9 cellular contexts compared by ENCODE assay signal in genomic region chr18:72652990-72653593, GRCh38.
DNase-seq lines count a peak whose midpoint lies in the region; ATAC-seq, FAIRE-seq and TF ChIP-seq lines count a peak whose summit lies in the region.
"Had no signal": no experiment of that assay in that cellular context is flagged by ENCODE, and none has a peak within 500 bp of the region (broad histone marks: within the 10 kb centered on the region; RNA-seq: fewer than 3 reads in every experiment).

No MANE protein-coding gene starts in this region.

- no peaks in the 10 kb centered on the region for H3K36me3 ChIP-seq in astrocyte (ENCODE audit: insufficient read depth, low read length)
- H3K36me3 ChIP-seq in mucosa of descending colon (ENCODE audit: low read depth): no peaks in the 10 kb centered on the region
- H3K36me3 ChIP-seq in psoas muscle (ENCODE audit: insufficient read depth in 1 of 2, low read depth in 1 of 2): no peaks in the 10 kb centered on the region
- H3K36me3 ChIP-seq: SJSA1 had no signal

- H3K27me3 Mint-ChIP-seq in astrocyte (ENCODE audit: low read depth, unreplicated experiment): no peaks in the 10 kb centered on the region

- H3K9me3 ChIP-seq in astrocyte (ENCODE audit: insufficient read depth, low read depth, low read length): no peaks in the 10 kb centered on the region
- no peaks in the 10 kb centered on the region for H3K9me3 ChIP-seq in mucosa of descending colon
- no peaks in the 10 kb centered on the region for H3K9me3 ChIP-seq in psoas muscle
- H3K9me3 ChIP-seq: SJSA1 had no signal

- no peak overlapping the region for H2AFZ ChIP-seq in astrocyte (ENCODE audit: low read depth, low read length)

- no peaks in the 10 kb centered on the region for H3K79me2 ChIP-seq in astrocyte (ENCODE audit: insufficient read depth, low read length)

- TF ChIP-seq CTCF in astrocyte (IDR thresholded peaks at IDR 0.05; ENCODE audit: insufficient read depth, low read depth, low read length): peak; percentile 48
- no peak for TF ChIP-seq CTCF in mucosa of descending colon (IDR thresholded peaks at IDR 0.05)
- TF ChIP-seq CTCF in psoas muscle (IDR thresholded peaks at IDR 0.05): no peak

- no peak for FAIRE-seq in astrocyte (lab: Jason Lieb, UNC)

- no peaks in the 10 kb centered on the region for H3K27me3 ChIP-seq in astrocyte (ENCODE audit: insufficient read depth, low read length)
- no peaks in the 10 kb centered on the region for H3K27me3 ChIP-seq in psoas muscle (ENCODE audit: insufficient read depth in 3 of 3, low read length in 2 of 3)
- H3K27me3 ChIP-seq: SJSA1 had no signal

- no peaks in the 10 kb centered on the region for H3K9me3 Mint-ChIP-seq in astrocyte (ENCODE audit: unreplicated experiment)

- no peaks in the 10 kb centered on the region for H3K36me3 Mint-ChIP-seq in astrocyte (ENCODE audit: low read depth, unreplicated experiment)

- intact Hi-C loops in mucosa of descending colon (cut with DNase I, micrococcal nuclease): no loop called here
- intact Hi-C loops in psoas muscle (cut with DNase I): no loop called here

- H3K9ac ChIP-seq in astrocyte (ENCODE audit: low read length): no peak overlapping the region

- no peaks in the 10 kb centered on the region for H4K20me1 ChIP-seq in astrocyte (ENCODE audit: insufficient read depth, low read length)

- no peaks in the 10 kb centered on the region for H3K4me1 Mint-ChIP-seq in astrocyte (ENCODE audit: low read depth, unreplicated experiment)

- ATAC-seq in GM18870 (IDR thresholded peaks at IDR 0.05; ENCODE audit: unreplicated experiment): peak; percentile 98
- peak; percentile 96 for ATAC-seq in HG03025 (IDR thresholded peaks at IDR 0.05; ENCODE audit: low FRiP score, unreplicated experiment)
- ATAC-seq in mucosa of descending colon: peak; percentile 48
- ATAC-seq in psoas muscle: no peak

- H3K4me1 ChIP-seq in astrocyte (ENCODE audit: insufficient read depth, low read length): no peaks in the 10 kb centered on the region
- H3K4me1 ChIP-seq in mucosa of descending colon (ENCODE audit: low read depth): no peaks in the 10 kb centered on the region
- H3K4me1 ChIP-seq in psoas muscle: no peaks in the 10 kb centered on the region
- H3K4me1 ChIP-seq: SJSA1 had no signal

- no peak overlapping the region for H3K27ac Mint-ChIP-seq in astrocyte (ENCODE audit: unreplicated experiment)

- H3K27ac ChIP-seq in astrocyte (ENCODE audit: low read depth, low read length): no peak overlapping the region
- no peak overlapping the region for H3K27ac ChIP-seq in psoas muscle
- H3K27ac ChIP-seq: SJSA1 had no signal

- DNase-seq in COLO668 (lab: John Stamatoyannopoulos, UW; ENCODE audit: unreplicated experiment) (peak; percentile 50), NCI-H226 (peak; percentile 18), astrocyte (ENCODE audit: low read depth) (no peak), mucosa of descending colon (peak in 2 of 3 donors; percentile 40 to 73), epidermal melanocyte (ENCODE audit: insufficient read length, low spot score) (no peak), psoas muscle (no peak)

- H3K4me2 ChIP-seq in astrocyte (ENCODE audit: low read length): no peak overlapping the region

- H3K4me3 Mint-ChIP-seq in astrocyte (ENCODE audit: unreplicated experiment): no peak overlapping the region

- H3K4me3 ChIP-seq in astrocyte (ENCODE audit: insufficient read depth, low read depth, low read length): no peak overlapping the region
- no peak overlapping the region for H3K4me3 ChIP-seq in mucosa of descending colon
- H3K4me3 ChIP-seq in psoas muscle: no peak overlapping the region
- H3K4me3 ChIP-seq: SJSA1 had no signal

- 59 to 72% (median 65%) methylated on average over 3 of the region's 3 CpGs for WGBS in psoas muscle, 3 donors

Comparison
In these comparisons a context has a peak if more than half of its experiments do, and no peak if none do; other contexts are left out.
1. DNase-seq: peak in COLO668 (single experiment), NCI-H226 (single experiment) and mucosa of descending colon (2 of 3); none in astrocyte (single experiment), epidermal melanocyte (single experiment) and psoas muscle (0 of 2).
2. ATAC-seq: peak in GM18870 (single experiment), HG03025 (single experiment) and mucosa of descending colon (single experiment); none in psoas muscle (0 of 4).